ENCODE assay signal across 16 cellular contexts in the genomic region with DNA sequence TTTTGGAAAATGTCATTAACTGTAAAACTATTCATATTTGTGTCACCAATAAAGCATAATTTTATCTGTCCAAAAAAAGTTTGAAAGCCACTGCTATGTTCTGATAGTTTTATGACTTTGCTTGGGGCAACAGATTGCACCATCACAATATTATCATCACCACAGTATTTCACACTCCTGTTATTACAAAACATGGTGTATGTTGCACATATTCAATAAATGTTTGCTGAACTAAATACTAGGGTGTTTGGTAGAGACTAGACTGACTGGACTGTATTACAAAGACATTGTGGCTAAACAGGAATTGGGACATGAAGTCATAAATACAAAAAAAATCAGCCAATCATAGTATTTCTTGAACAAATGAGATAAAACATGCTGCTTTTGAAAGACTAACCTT. TPM values are rescaled to one million over a fixed set of nuclear protein-coding genes. Genes with fewer than 3 reads are reported as not detected.
DNase-seq lines count a peak whose midpoint lies in the region; ATAC-seq and TF ChIP-seq lines count a peak whose summit lies in the region.
"Had no signal": no experiment of that assay in that cellular context is flagged by ENCODE, and none has a peak within 500 bp of the region (broad histone marks: within the 10 kb centered on the region; RNA-seq: fewer than 3 reads in every experiment).

No MANE protein-coding gene starts in this region.

- peaks cover 0 to 6% of the 10 kb centered on the region in 2 donors for H3K27me3 Mint-ChIP-seq in CD8-positive, alpha-beta memory T cell
- H3K27me3 Mint-ChIP-seq: activated naive CD4-positive, alpha-beta T cell treated with anti-CD3 and anti-CD28 coated beads, Interleukin-2, amount 50 U/mL, for 24 hours had no signal

- H3K27ac ChIP-seq in CD8-positive, alpha-beta memory T cell (ENCODE audit: low read depth, low read length) = no peak overlapping the region
- H3K27ac ChIP-seq: brain microvascular endothelial cell had no signal

- H3K9me3 Mint-ChIP-seq in CD8-positive, alpha-beta memory T cell = no peaks in the 10 kb centered on the region
- H3K9me3 Mint-ChIP-seq: activated naive CD4-positive, alpha-beta T cell treated with anti-CD3 and anti-CD28 coated beads, Interleukin-2, amount 50 U/mL, for 24 hours; H9; nephron had no signal

- POLR2A ChIA-PET in CD8-positive, alpha-beta memory T cell (lab: Charles Lee) = no interaction called here

- H3K4me1 Mint-ChIP-seq in CD8-positive, alpha-beta memory T cell = no peaks in the 10 kb centered on the region
- H3K4me1 Mint-ChIP-seq: activated naive CD4-positive, alpha-beta T cell treated with anti-CD3 and anti-CD28 coated beads, Interleukin-2, amount 50 U/mL, for 24 hours; nephron had no signal

- ATAC-seq in esophagus mucosa (peak; percentile 92), omental fat pad (ENCODE audit: low FRiP score) (peak; percentile 44), HG03025 (IDR thresholded peaks at IDR 0.05; ENCODE audit: low FRiP score, unreplicated experiment) (no peak)

- H3K4me3 Mint-ChIP-seq in CD8-positive, alpha-beta memory T cell = no peak overlapping the region
- H3K4me3 Mint-ChIP-seq: activated naive CD4-positive, alpha-beta T cell treated with anti-CD3 and anti-CD28 coated beads, Interleukin-2, amount 50 U/mL, for 24 hours; H9; nephron had no signal

- peak; percentile 27 for DNase-seq in EL
- peak; percentile 62 for DNase-seq in NCI-H460 (ENCODE audit: extremely low read depth, low read depth)
- no peak for DNase-seq in omental fat pad (ENCODE audit: low spot score)
- DNase-seq in pons (ENCODE audit: low spot score) = no peak
- DNase-seq in CD8-positive, alpha-beta memory T cell = no peak
- DNase-seq in stimulated activated CD4-positive, alpha-beta T cell treated with anti-CD3 and anti-CD28 coated beads, Interleukin-4, amount 100 ng/mL, for 1 hour = no peak
- DNase-seq: activated CD4-positive, alpha-beta T cell treated with anti-CD3 and anti-CD28 coated beads, Interleukin-2, amount 50 U/mL, for 1 hour; H9; MM.1S; NCI-H2081; retina had no signal

- no peaks in the 10 kb centered on the region for H3K4me1 ChIP-seq in CD8-positive, alpha-beta memory T cell (ENCODE audit: insufficient read depth, low read length)

- TF ChIP-seq CTCF in omental fat pad (IDR thresholded peaks at IDR 0.05) = no peak

- no peaks in the 10 kb centered on the region for H3K36me3 ChIP-seq in CD8-positive, alpha-beta memory T cell (ENCODE audit: insufficient read depth, low read length)
- H3K36me3 ChIP-seq: brain microvascular endothelial cell had no signal

- H3K4me3 ChIP-seq in CD8-positive, alpha-beta memory T cell (ENCODE audit: low read length) = no peak overlapping the region

- H3K36me3 Mint-ChIP-seq in CD8-positive, alpha-beta memory T cell = no peaks in the 10 kb centered on the region
- H3K36me3 Mint-ChIP-seq: activated naive CD4-positive, alpha-beta T cell treated with anti-CD3 and anti-CD28 coated beads, Interleukin-2, amount 50 U/mL, for 24 hours had no signal

- no peaks in the 10 kb centered on the region for H3K9me3 ChIP-seq in CD8-positive, alpha-beta memory T cell (ENCODE audit: low read length)

- H3K27me3 ChIP-seq in CD8-positive, alpha-beta memory T cell (ENCODE audit: insufficient read depth, low read length, poor library complexity, severe bottlenecking) = no peaks in the 10 kb centered on the region
- H3K27me3 ChIP-seq: brain microvascular endothelial cell had no signal

- CTCF ChIA-PET in CD8-positive, alpha-beta memory T cell (lab: Charles Lee) = no interaction called here

- no peak overlapping the region for H3K27ac Mint-ChIP-seq in CD8-positive, alpha-beta memory T cell
- H3K27ac Mint-ChIP-seq: activated naive CD4-positive, alpha-beta T cell treated with anti-CD3 and anti-CD28 coated beads, Interleukin-2, amount 50 U/mL, for 24 hours had no signal

RNA-seq across cellular contexts. Expression of a gene that starts 55.1 kb away (rescaled TPM):
- 109 and 112 TPM in 2 replicates for total RNA-seq in NCI-H460 (2014; rRNA removed; shearing (Covaris generic))
- 45.0 and 69.7 TPM in 2 replicates for polyA plus RNA-seq in NCI-H460 (2014; cell fraction: nucleus; rRNA removed)
- total RNA-seq in esophagus mucosa (55.9 TPM), omental fat pad (10 to 100 TPM; 28.6 to 48.0 (median 36.4) TPM)
- total RNA-seq in CD8-positive, alpha-beta memory T cell = 1 to 10 TPM; 2.3 to 2.4 TPM
- polyA plus RNA-seq in CD8-positive, alpha-beta memory T cell = 2.9 TPM

Comparison
In these comparisons a context has a peak if more than half of its experiments do, and no peak if none do; other contexts are left out.
1. DNase-seq: peak in EL (single experiment) and NCI-H460 (single experiment); none in omental fat pad (single experiment), pons (single experiment), CD8-positive, alpha-beta memory T cell (0 of 5) and stimulated activated CD4-positive, alpha-beta T cell treated with anti-CD3 and anti-CD28 coated beads, Interleukin-4, amount 100 ng/mL, for 1 hour (single experiment).
2. RNA of a gene that starts 55.1 kb away (total RNA-seq): 109 to 112 TPM in NCI-H460, 55.9 TPM in esophagus mucosa (single experiment) and 28.6 to 48.0 TPM in omental fat pad; 2.3 to 2.4 TPM in CD8-positive, alpha-beta memory T cell; every median in the first group is over 4 times any median in the second.